Comparison of ENCODE assay signal across 9 cellular contexts in the genomic region with DNA sequence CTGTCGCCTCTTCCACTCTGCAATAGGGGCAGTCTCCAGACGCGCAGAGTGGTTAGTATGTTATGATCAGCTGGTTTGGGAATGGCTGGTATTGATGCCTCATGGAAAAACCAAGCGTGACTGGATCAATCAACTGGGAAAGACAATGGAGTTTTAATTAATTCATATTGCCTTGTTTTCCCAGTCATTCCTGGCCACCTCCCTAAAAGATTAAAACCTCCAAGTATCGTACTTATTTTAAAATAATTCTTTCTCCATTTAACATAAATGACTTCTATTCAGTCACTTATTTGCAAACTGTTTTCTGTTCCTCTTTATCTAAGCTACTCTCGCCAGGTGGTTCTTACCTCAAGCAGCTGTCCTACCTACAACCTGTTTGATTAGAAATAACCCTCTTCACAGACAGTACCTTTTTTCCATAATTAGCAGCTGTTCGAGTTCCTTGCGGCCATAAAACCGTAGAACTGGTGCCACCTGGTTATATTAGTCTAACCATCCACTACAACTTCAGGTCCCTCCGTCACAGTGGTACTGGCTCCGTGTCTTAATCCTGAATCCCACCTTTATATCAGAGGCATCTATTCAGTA. TPM values are rescaled to one million over a fixed set of nuclear protein-coding genes. Genes with fewer than 3 reads are reported as not detected.
DNase-seq lines count a peak whose midpoint lies in the region; ATAC-seq, FAIRE-seq and TF ChIP-seq lines count a peak whose summit lies in the region.
"Had no signal": no experiment of that assay in that cellular context is flagged by ENCODE, and none has a peak within 500 bp of the region (broad histone marks: within the 10 kb centered on the region; RNA-seq: fewer than 3 reads in every experiment).

No MANE protein-coding gene starts in this region.

- no peaks in the 10 kb centered on the region for H3K9me3 Mint-ChIP-seq in activated CD8-positive, alpha-beta T cell treated with anti-CD3 and anti-CD28 coated beads, Interleukin-2, amount 10 ng/mL, durations not matched to agents 7 days and 5 days (ENCODE audit: insufficient read depth)
- no peaks in the 10 kb centered on the region for H3K9me3 Mint-ChIP-seq in type B pancreatic cell

- peaks cover 19% of the 10 kb centered on the region for H3K4me1 Mint-ChIP-seq in activated CD8-positive, alpha-beta T cell treated with anti-CD3 and anti-CD28 coated beads, Interleukin-2, amount 10 ng/mL, durations not matched to agents 7 days and 5 days (ENCODE audit: low read depth)
- peaks cover 16% of the 10 kb centered on the region for H3K4me1 Mint-ChIP-seq in type B pancreatic cell (ENCODE audit: unreplicated experiment)

- DNase-seq in activated CD8-positive, alpha-beta T cell treated with anti-CD3 and anti-CD28 coated beads, Interleukin-2, amount 10 ng/mL, durations not matched to agents 7 days and 5 days = no peak
- DNase-seq in kidney epithelial cell (ENCODE audit: low read depth) = no peak
- no peak for DNase-seq in type B pancreatic cell (ENCODE audit: extremely low spot score, unreplicated experiment)
- DNase-seq in frontal cortex (ENCODE audit: low spot score in 2 of 2) = no peak
- DNase-seq in HEK293T (ENCODE audit: extremely low spot score) = no peak

- H3K4me1 ChIP-seq in DOHH2 (ENCODE audit: control insufficient read depth, low read length) = peaks cover 34% of the 10 kb centered on the region

- POLR2A ChIA-PET in activated CD8-positive, alpha-beta T cell treated with anti-CD3 and anti-CD28 coated beads, Interleukin-2, amount 10 ng/mL, durations not matched to agents 7 days and 5 days (lab: Charles Lee) = interaction anchor here (1.7 kb wide), 1 partner anchor 181 kb away, joined by 5 read pairs; no protein-coding TSS in a partner anchor
- POLR2A ChIA-PET in HEK293T (lab: Yijun Ruan, JAX) = interaction anchor here (1.0 to 1.5 kb wide), 8 partner anchors 12 to 587 kb away, joined by 3 to 8 read pairs (median 4); a partner anchor contains a TSS

- H3K79me2 ChIP-seq in DOHH2 (ENCODE audit: control insufficient read depth, low read length) = peaks cover 50% of the 10 kb centered on the region

- H3F3A ChIP-seq in DOHH2 (ENCODE audit: control insufficient read depth, insufficient read depth) = peaks cover 7% of the 10 kb centered on the region

- no peaks in the 10 kb centered on the region for H3K36me3 Mint-ChIP-seq in activated CD8-positive, alpha-beta T cell treated with anti-CD3 and anti-CD28 coated beads, Interleukin-2, amount 10 ng/mL, durations not matched to agents 7 days and 5 days (ENCODE audit: low read depth)
- no peaks in the 10 kb centered on the region for H3K36me3 Mint-ChIP-seq in type B pancreatic cell

- H3K27me3 ChIP-seq in DOHH2 (ENCODE audit: control insufficient read depth, low read length) (no peaks in the 10 kb centered on the region), kidney epithelial cell (ENCODE audit: control insufficient read depth, insufficient read depth, low read length) (no peaks in the 10 kb centered on the region)

- no peak overlapping the region for H3K27ac Mint-ChIP-seq in activated CD8-positive, alpha-beta T cell treated with anti-CD3 and anti-CD28 coated beads, Interleukin-2, amount 10 ng/mL, durations not matched to agents 7 days and 5 days
- H3K27ac Mint-ChIP-seq in type B pancreatic cell = peak overlapping the region; percentile 66

- H3K9me3 ChIP-seq in DOHH2 (ENCODE audit: control insufficient read depth, insufficient read depth, low read length) = no peaks in the 10 kb centered on the region

- no peak for TF ChIP-seq CTCF in DOHH2 (IDR thresholded peaks at IDR 0.05; ENCODE audit: low read depth, low read length, poor library complexity, severe bottlenecking)
- TF ChIP-seq CTCF in kidney epithelial cell (IDR thresholded peaks at IDR 0.05; ENCODE audit: insufficient read depth, low read length, poor library complexity, severe bottlenecking) = no peak
- no peak for TF ChIP-seq CTCF in type B pancreatic cell (conservative IDR thresholded peaks at IDR 0.05)

- CTCF ChIA-PET in activated CD8-positive, alpha-beta T cell treated with anti-CD3 and anti-CD28 coated beads, Interleukin-2, amount 10 ng/mL, durations not matched to agents 7 days and 5 days (lab: Charles Lee) = interaction anchor here (0.7 kb wide), 1 partner anchor 8 kb away, joined by 3 read pairs; no protein-coding TSS in a partner anchor
- CTCF ChIA-PET in HEK293T (lab: Yijun Ruan, JAX) = no interaction called here

- H3K36me3 ChIP-seq in DOHH2 (ENCODE audit: control insufficient read depth, low read length) (peaks cover 51% of the 10 kb centered on the region), kidney epithelial cell (ENCODE audit: control insufficient read depth, insufficient read depth, low read length) (no peaks in the 10 kb centered on the region)

- no peaks in the 10 kb centered on the region for H3K9me2 ChIP-seq in DOHH2 (replicated peaks; ENCODE audit: control insufficient read depth, low read length)

- H3K4me3 ChIP-seq in DOHH2 (ENCODE audit: low read length) (peak overlapping the region; percentile 94), kidney epithelial cell (ENCODE audit: low read depth, low read length) (peak overlapping the region; percentile 73)

- no peaks in the 10 kb centered on the region for H4K20me1 ChIP-seq in DOHH2 (ENCODE audit: control insufficient read depth, insufficient read depth, low read depth, low read length)

- H3K27ac ChIP-seq in DOHH2 (ENCODE audit: low read depth, low read length) = peak overlapping the region; percentile 78

- H3K27me3 Mint-ChIP-seq in activated CD8-positive, alpha-beta T cell treated with anti-CD3 and anti-CD28 coated beads, Interleukin-2, amount 10 ng/mL, durations not matched to agents 7 days and 5 days (ENCODE audit: low read depth) = peaks cover 29% of the 10 kb centered on the region
- no peaks in the 10 kb centered on the region for H3K27me3 Mint-ChIP-seq in type B pancreatic cell

- no peak for FAIRE-seq in frontal cortex (lab: Jason Lieb, UNC)
- FAIRE-seq: TTC549 had no signal

- ATAC-seq in GM19438 (IDR thresholded peaks at IDR 0.05; ENCODE audit: low read depth, unreplicated experiment) = peak; percentile 54
- peak; percentile 58 for ATAC-seq in HG03442 (IDR thresholded peaks at IDR 0.05; ENCODE audit: unreplicated experiment)
- no peak for ATAC-seq in activated CD8-positive, alpha-beta T cell treated with anti-CD3 and anti-CD28 coated beads, Interleukin-2, amount 10 ng/mL, durations not matched to agents 7 days and 5 days

- peak overlapping the region; percentile 82 for H3K4me3 Mint-ChIP-seq in activated CD8-positive, alpha-beta T cell treated with anti-CD3 and anti-CD28 coated beads, Interleukin-2, amount 10 ng/mL, durations not matched to agents 7 days and 5 days
- peak overlapping the region; percentile 97 for H3K4me3 Mint-ChIP-seq in type B pancreatic cell

- peak overlapping the region; percentile 64 for H3K4me2 ChIP-seq in DOHH2 (ENCODE audit: low read length)

TF ChIP-seq in HEK293T, 16 proteins besides CTCF, POLR2A, EP300 and RAD21:
- TF ChIP-seq TARDBP (IDR thresholded peaks at IDR 0.05) (no peak), HDGF (IDR thresholded peaks at IDR 0.05; ENCODE audit: borderline replicate concordance) (no peak), CTBP1 (IDR thresholded peaks at IDR 0.05; ENCODE audit: borderline replicate concordance) (no peak), NFRKB (IDR thresholded peaks at IDR 0.05) (no peak), L3MBTL2 (conservative IDR thresholded peaks at IDR 0.05) (no peak), SP1 (IDR thresholded peaks at IDR 0.05) (no peak), SUZ12 (IDR thresholded peaks at IDR 0.05) (no peak), ZNF384 (IDR thresholded peaks at IDR 0.05) (no peak), FOXK2 (IDR thresholded peaks at IDR 0.05) (no peak), FOXM1 (IDR thresholded peaks at IDR 0.05; ENCODE audit: borderline replicate concordance) (no peak), LEF1 (IDR thresholded peaks at IDR 0.05; ENCODE audit: borderline replicate concordance) (no peak), BHLHE40 (IDR thresholded peaks at IDR 0.05; ENCODE audit: borderline replicate concordance) (no peak), ARNT (IDR thresholded peaks at IDR 0.05) (no peak), FOXA1 (IDR thresholded peaks at IDR 0.05) (no peak), ELF4 (IDR thresholded peaks at IDR 0.05) (no peak)
- TF ChIP-seq, protein P1, sequence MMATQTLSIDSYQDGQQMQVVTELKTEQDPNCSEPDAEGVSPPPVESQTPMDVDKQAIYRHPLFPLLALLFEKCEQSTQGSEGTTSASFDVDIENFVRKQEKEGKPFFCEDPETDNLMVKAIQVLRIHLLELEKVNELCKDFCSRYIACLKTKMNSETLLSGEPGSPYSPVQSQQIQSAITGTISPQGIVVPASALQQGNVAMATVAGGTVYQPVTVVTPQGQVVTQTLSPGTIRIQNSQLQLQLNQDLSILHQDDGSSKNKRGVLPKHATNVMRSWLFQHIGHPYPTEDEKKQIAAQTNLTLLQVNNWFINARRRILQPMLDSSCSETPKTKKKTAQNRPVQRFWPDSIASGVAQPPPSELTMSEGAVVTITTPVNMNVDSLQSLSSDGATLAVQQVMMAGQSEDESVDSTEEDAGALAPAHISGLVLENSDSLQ (IDR thresholded peaks at IDR 0.05) = no peak
TF ChIP-seq in HEK293T: peak in this region for 0.

RNA-seq across cellular contexts. Expression of a gene that starts 0.9 kb away (rescaled TPM):
- total RNA-seq in activated CD8-positive, alpha-beta T cell treated with anti-CD3 and anti-CD28 coated beads, Interleukin-2, amount 10 ng/mL, durations not matched to agents 7 days and 5 days = 1 to 10 TPM; 1.3 to 1.6 TPM
- total RNA-seq in kidney epithelial cell = 1.5 and 2.7 TPM in 2 replicates
- 3.2 and 4.6 TPM in 2 replicates for total RNA-seq in type B pancreatic cell (ENCODE audit: low replicate concordance)
- total RNA-seq in frontal cortex = 5.3 TPM

RNA-seq across cellular contexts. Expression of a gene that starts 6.3 kb away (rescaled TPM):
- total RNA-seq in activated CD8-positive, alpha-beta T cell treated with anti-CD3 and anti-CD28 coated beads, Interleukin-2, amount 10 ng/mL, durations not matched to agents 7 days and 5 days = not detected
- total RNA-seq in kidney epithelial cell (not detected in 2 replicates), type B pancreatic cell (ENCODE audit: low replicate concordance) (not detected in 2 replicates), frontal cortex (not detected)

RNA-seq across cellular contexts. Expression of a gene that starts 34.8 kb away (rescaled TPM):
- total RNA-seq in activated CD8-positive, alpha-beta T cell treated with anti-CD3 and anti-CD28 coated beads, Interleukin-2, amount 10 ng/mL, durations not matched to agents 7 days and 5 days = not detected
- total RNA-seq in kidney epithelial cell = 0.38 TPM in 1 of 2 replicates, not detected in the other
- 0.27 TPM in 1 of 2 replicates, not detected in the other for total RNA-seq in type B pancreatic cell (ENCODE audit: low replicate concordance)
- 0.41 TPM for total RNA-seq in frontal cortex

RNA-seq across cellular contexts. Expression of a gene that starts 50.7 kb away (rescaled TPM):
- total RNA-seq in activated CD8-positive, alpha-beta T cell treated with anti-CD3 and anti-CD28 coated beads, Interleukin-2, amount 10 ng/mL, durations not matched to agents 7 days and 5 days = not detected
- total RNA-seq in kidney epithelial cell (not detected in 2 replicates), type B pancreatic cell (ENCODE audit: low replicate concordance) (not detected in 2 replicates), frontal cortex (not detected)
